Comparison of ENCODE assay signal across 8 cellular contexts in the genomic region with DNA sequence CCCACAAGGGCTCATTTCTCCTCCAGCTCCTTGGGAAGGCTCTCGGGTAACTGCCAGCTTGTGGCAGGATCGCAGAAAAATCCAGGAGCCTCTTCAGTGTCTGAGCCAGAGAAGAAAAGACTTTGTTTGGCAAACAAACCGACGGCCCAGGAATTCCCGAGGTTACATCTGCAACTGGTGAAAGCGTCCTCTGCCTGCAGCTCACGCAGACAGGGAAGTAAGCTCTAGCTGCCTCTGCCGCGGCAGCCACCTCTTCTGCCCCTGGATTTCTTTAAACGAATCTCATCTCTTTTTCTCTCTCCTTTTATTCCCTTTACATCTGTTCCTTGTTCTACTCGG. TPM values are rescaled to one million over a fixed set of nuclear protein-coding genes. Genes with fewer than 3 reads are reported as not detected.
DNase-seq lines count a peak whose midpoint lies in the region; ATAC-seq, FAIRE-seq and TF ChIP-seq lines count a peak whose summit lies in the region.

No MANE protein-coding gene starts in this region.

- BruUV-seq in OCI-LY7 (replicated peaks; lab: Mats Ljungman, UMichigan), result no TSS peak

- H3K36me3 ChIP-seq in pancreas (no peaks in the 10 kb centered on the region), OCI-LY7 (ENCODE audit: insufficient read depth, low read length) (no peaks in the 10 kb centered on the region)

- POLR2A ChIA-PET in A549 (lab: Yijun Ruan, JAX), result no interaction called here
- POLR2A ChIA-PET in OCI-LY7 (lab: Charles Lee), result no interaction called here

- CTCF ChIA-PET in A549 (lab: Yijun Ruan, JAX) (interaction anchor here (0.6 to 0.9 kb wide), 2 partner anchors 11 to 112 kb away, joined by 3 read pairs; no protein-coding TSS in a partner anchor), OCI-LY7 (lab: Charles Lee; ENCODE audit: unreplicated experiment) (no interaction called here)

- no peak overlapping the region for H2AFZ ChIP-seq in OCI-LY7 (ENCODE audit: low read length)

- H3K9me3 ChIP-seq in A549, result no peaks in the 10 kb centered on the region
- no peaks in the 10 kb centered on the region for H3K9me3 ChIP-seq in pancreas
- no peaks in the 10 kb centered on the region for H3K9me3 ChIP-seq in OCI-LY7 (ENCODE audit: low read length)

- 4% methylated on average over 10 of the region's 11 CpGs for WGBS in A549 (ENCODE audit: missing lambda C conversion rate)
- WGBS in pancreas, 2 donors, result 0 to 1% methylated on average over 11 of the region's 11 CpGs

- no peak for TF ChIP-seq RAD21 in A549 (conservative IDR thresholded peaks at IDR 0.05 in 1 of 2, IDR thresholded peaks at IDR 0.05 in 1 of 2)

- H3K4me2 ChIP-seq in A549, result peak overlapping the region; percentile 90
- H3K4me2 ChIP-seq in OCI-LY7 (ENCODE audit: low read length), result no peak overlapping the region

- intact Hi-C loops in pancreas (cut with DNase I) (no loop called here), OCI-LY7 (cut with micrococcal nuclease; ENCODE audit: unreplicated experiment) (no loop called here)

- TF ChIP-seq CTCF in A549 (IDR thresholded peaks at IDR 0.05) (no peak), pancreas (IDR thresholded peaks at IDR 0.05) (no peak), OCI-LY7 (conservative IDR thresholded peaks at IDR 0.05; ENCODE audit: low read length) (no peak)

- TF ChIP-seq EP300 in A549 (IDR thresholded peaks at IDR 0.05), result no peak

- H3K4me1 ChIP-seq in A549 (no peaks in the 10 kb centered on the region), pancreas (peaks cover 0 to 10% (median 4%) of the 10 kb centered on the region in 3 donors), OCI-LY7 (ENCODE audit: insufficient read depth, low read length, poor library complexity, severe bottlenecking) (no peaks in the 10 kb centered on the region)

- H3K27ac ChIP-seq in A549, result no peak overlapping the region
- no peak overlapping the region for H3K27ac ChIP-seq in pancreas
- no peak overlapping the region for H3K27ac ChIP-seq in OCI-LY7 (ENCODE audit: low read depth, low read length, poor library complexity, severe bottlenecking)

- H3K9me2 ChIP-seq in OCI-LY7 (ENCODE audit: insufficient read depth, low read length), result no peaks in the 10 kb centered on the region

- no peaks in the 10 kb centered on the region for H4K20me1 ChIP-seq in OCI-LY7 (ENCODE audit: insufficient read depth, low read length)

- peaks cover 0 to 42% (median 10%) of the 10 kb centered on the region in 4 donors for H3K27me3 ChIP-seq in pancreas

- H3K79me2 ChIP-seq in OCI-LY7 (ENCODE audit: insufficient read depth, low read depth, low read length), result no peaks in the 10 kb centered on the region

- no peak for TF ChIP-seq POLR2A in A549 (IDR thresholded peaks at IDR 0.05; ENCODE audit: low read length)

- FAIRE-seq in A549 (lab: Jason Lieb, UNC) (no peak), pancreas (lab: Jason Lieb, UNC) (no peak)

- H3K4me3 ChIP-seq in A549 (peak overlapping the region; percentile 41), pancreas (peak overlapping the region in 2 of 4 donors; percentile 24 to 42), OCI-LY7 (ENCODE audit: low read depth, low read length, poor library complexity, severe bottlenecking) (no peak overlapping the region)

- ATAC-seq in A549 (peak; percentile 56 to 77; a peak in 4 of 6 replicates), GM18498 (IDR thresholded peaks at IDR 0.05; ENCODE audit: unreplicated experiment) (peak; percentile 33), HG02973 (IDR thresholded peaks at IDR 0.05; ENCODE audit: unreplicated experiment) (peak; percentile 28), pancreas (peak in 3 of 4 donors; percentile 44 to 53 (median 46))

- DNase-seq in A549 (ENCODE audit: low read depth in 1 of 2, low spot score in 1 of 2) (peak; percentile 12 to 14), SW480 (ENCODE audit: low spot score) (peak; percentile 15), fibroblast of gingiva (ENCODE audit: low read depth) (peak; percentile 10), pancreas (peak in 1 of 6 donors; percentile 56), OCI-LY7 (ENCODE audit: low spot score) (no peak)
- no peak for DNase-seq in activated CD4-positive, CD25-positive, alpha-beta regulatory T cell (lab: John Stamatoyannopoulos, UW)

TF ChIP-seq in A549, 52 proteins besides CTCF, POLR2A, EP300 and RAD21:
- TF ChIP-seq EHMT2 (IDR thresholded peaks at IDR 0.05; ENCODE audit: low read depth) (no peak), SREBF2 (IDR thresholded peaks at IDR 0.05) (no peak), PHF8 (IDR thresholded peaks at IDR 0.05; ENCODE audit: borderline replicate concordance, low read depth) (no peak), HDAC2 (IDR thresholded peaks at IDR 0.05) (no peak), TFCP2L1 (CRISPR knock-in tag; IDR thresholded peaks at IDR 0.05) (no peak), KDM1A (IDR thresholded peaks at IDR 0.05; ENCODE audit: low read depth) (no peak), MYC (IDR thresholded peaks at IDR 0.05; ENCODE audit: borderline replicate concordance, low read length) (no peak), ZSCAN20 (CRISPR knock-in tag; IDR thresholded peaks at IDR 0.05) (no peak), JUN (IDR thresholded peaks at IDR 0.05) (no peak), ZC3H11A (IDR thresholded peaks at IDR 0.05) (no peak)
- TF ChIP-seq, protein P1, sequence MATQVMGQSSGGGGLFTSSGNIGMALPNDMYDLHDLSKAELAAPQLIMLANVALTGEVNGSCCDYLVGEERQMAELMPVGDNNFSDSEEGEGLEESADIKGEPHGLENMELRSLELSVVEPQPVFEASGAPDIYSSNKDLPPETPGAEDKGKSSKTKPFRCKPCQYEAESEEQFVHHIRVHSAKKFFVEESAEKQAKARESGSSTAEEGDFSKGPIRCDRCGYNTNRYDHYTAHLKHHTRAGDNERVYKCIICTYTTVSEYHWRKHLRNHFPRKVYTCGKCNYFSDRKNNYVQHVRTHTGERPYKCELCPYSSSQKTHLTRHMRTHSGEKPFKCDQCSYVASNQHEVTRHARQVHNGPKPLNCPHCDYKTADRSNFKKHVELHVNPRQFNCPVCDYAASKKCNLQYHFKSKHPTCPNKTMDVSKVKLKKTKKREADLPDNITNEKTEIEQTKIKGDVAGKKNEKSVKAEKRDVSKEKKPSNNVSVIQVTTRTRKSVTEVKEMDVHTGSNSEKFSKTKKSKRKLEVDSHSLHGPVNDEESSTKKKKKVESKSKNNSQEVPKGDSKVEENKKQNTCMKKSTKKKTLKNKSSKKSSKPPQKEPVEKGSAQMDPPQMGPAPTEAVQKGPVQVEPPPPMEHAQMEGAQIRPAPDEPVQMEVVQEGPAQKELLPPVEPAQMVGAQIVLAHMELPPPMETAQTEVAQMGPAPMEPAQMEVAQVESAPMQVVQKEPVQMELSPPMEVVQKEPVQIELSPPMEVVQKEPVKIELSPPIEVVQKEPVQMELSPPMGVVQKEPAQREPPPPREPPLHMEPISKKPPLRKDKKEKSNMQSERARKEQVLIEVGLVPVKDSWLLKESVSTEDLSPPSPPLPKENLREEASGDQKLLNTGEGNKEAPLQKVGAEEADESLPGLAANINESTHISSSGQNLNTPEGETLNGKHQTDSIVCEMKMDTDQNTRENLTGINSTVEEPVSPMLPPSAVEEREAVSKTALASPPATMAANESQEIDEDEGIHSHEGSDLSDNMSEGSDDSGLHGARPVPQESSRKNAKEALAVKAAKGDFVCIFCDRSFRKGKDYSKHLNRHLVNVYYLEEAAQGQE (IDR thresholded peaks at IDR 0.05), result no peak
- TF ChIP-seq, protein P2, sequence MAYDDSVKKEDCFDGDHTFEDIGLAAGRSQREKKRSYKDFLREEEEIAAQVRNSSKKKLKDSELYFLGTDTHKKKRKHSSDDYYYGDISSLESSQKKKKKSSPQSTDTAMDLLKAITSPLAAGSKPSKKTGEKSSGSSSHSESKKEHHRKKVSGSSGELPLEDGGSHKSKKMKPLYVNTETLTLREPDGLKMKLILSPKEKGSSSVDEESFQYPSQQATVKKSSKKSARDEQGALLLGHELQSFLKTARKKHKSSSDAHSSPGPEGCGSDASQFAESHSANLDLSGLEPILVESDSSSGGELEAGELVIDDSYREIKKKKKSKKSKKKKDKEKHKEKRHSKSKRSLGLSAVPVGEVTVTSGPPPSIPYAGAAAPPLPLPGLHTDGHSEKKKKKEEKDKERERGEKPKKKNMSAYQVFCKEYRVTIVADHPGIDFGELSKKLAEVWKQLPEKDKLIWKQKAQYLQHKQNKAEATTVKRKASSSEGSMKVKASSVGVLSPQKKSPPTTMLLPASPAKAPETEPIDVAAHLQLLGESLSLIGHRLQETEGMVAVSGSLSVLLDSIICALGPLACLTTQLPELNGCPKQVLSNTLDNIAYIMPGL (CRISPR knock-in tag; IDR thresholded peaks at IDR 0.05; ENCODE audit: borderline replicate concordance), result no peak
- TF ChIP-seq, protein P3, sequence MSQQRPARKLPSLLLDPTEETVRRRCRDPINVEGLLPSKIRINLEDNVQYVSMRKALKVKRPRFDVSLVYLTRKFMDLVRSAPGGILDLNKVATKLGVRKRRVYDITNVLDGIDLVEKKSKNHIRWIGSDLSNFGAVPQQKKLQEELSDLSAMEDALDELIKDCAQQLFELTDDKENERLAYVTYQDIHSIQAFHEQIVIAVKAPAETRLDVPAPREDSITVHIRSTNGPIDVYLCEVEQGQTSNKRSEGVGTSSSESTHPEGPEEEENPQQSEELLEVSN (IDR thresholded peaks at IDR 0.05; ENCODE audit: borderline replicate concordance, low read depth), result no peak

RNA-seq across cellular contexts. Expression of a gene that starts 0.3 kb away (rescaled TPM):
- polyA plus RNA-seq in A549 (2011; rRNA removed) (0.01 and 0.06 TPM in 2 replicates), A549 (2017; fragmentation: RNase III; extraction: RNeasy Plus Mini Kit Qiagen cat#74134 plus additional on column Dnase treatment) (not detected in 3 replicates), pancreas (under 1 TPM; 0.04 to 0.23 TPM)
- 0.06 TPM in 1 of 2 replicates, not detected in the other for polyA plus RNA-seq in A549 (2012; cell fraction: cytosol; rRNA removed)
- 0.01 TPM in 1 of 2 replicates, not detected in the other for polyA plus RNA-seq in A549 (2012; cell fraction: nucleus; rRNA removed)
- not detected in 2 replicates for polyA minus RNA-seq in A549 (2011; rRNA and poly(A)+ RNA removed)
- total RNA-seq in pancreas (under 1 TPM in 5 of 6 donors, not detected in 1; 0.06 to 0.16 (median 0.09) TPM), OCI-LY7 (2022) (not detected in 2 replicates)
- not detected in 2 replicates for total RNA-seq in OCI-LY7 (2014; rRNA removed; shearing (Covaris generic))

RNA-seq across cellular contexts. Expression of a gene that starts 58.9 kb away (rescaled TPM):
- 120 and 123 TPM in 2 replicates for polyA plus RNA-seq in A549 (2011; rRNA removed)
- 44.9 and 55.6 TPM in 2 replicates for polyA plus RNA-seq in A549 (2012; cell fraction: cytosol; rRNA removed)
- 33.0 and 41.6 TPM in 2 replicates for polyA plus RNA-seq in A549 (2012; cell fraction: nucleus; rRNA removed)
- polyA plus RNA-seq in A549 (2017; fragmentation: RNase III; extraction: RNeasy Plus Mini Kit Qiagen cat#74134 plus additional on column Dnase treatment), result 50.4 to 52.0 TPM (median 50.4 TPM) in 3 replicates
- polyA minus RNA-seq in A549 (2011; rRNA and poly(A)+ RNA removed), result 78.3 and 96.3 TPM in 2 replicates
- total RNA-seq in pancreas, result 10 to 100 TPM; 18.5 to 34.8 (median 30.5) TPM
- 10 to 100 TPM; 20.6 to 38.6 TPM for polyA plus RNA-seq in pancreas
- 39.1 and 41.7 TPM in 2 replicates for total RNA-seq in OCI-LY7 (2014; rRNA removed; shearing (Covaris generic))
- 102 and 104 TPM in 2 replicates for total RNA-seq in OCI-LY7 (2022)

Comparison
In these comparisons a context has a peak if more than half of its experiments do, and no peak if none do; other contexts are left out.
1. DNase-seq: peak in A549 (2 of 2), SW480 (single experiment) and fibroblast of gingiva (single experiment); none in OCI-LY7 (single experiment) and activated CD4-positive, CD25-positive, alpha-beta regulatory T cell (0 of 4).
2. Peak in every context shown above with its lines, with median percentiles within 50 percentile points of each other: ATAC-seq.